ENCODE assay signal across 21 cellular contexts in genomic region chr15:99985878-99986277, GRCh38.
DNase-seq lines count a peak whose midpoint lies in the region; ATAC-seq, FAIRE-seq and TF ChIP-seq lines count a peak whose summit lies in the region.
"Had no signal": no experiment of that assay in that cellular context is flagged by ENCODE, and none has a peak within 500 bp of the region (broad histone marks: within the 10 kb centered on the region; RNA-seq: fewer than 3 reads in every experiment).

No MANE protein-coding gene starts in this region.

- H4K91ac ChIP-seq in neuronal stem cell (ENCODE audit: low read depth, low read length, poor library complexity), result no peak overlapping the region

- no peaks in the 10 kb centered on the region for H3K27me3 ChIP-seq in neuronal stem cell (ENCODE audit: control insufficient read depth in 3 of 3, insufficient read depth in 3 of 3, low read depth in 1 of 3, low read length in 3 of 3)

- no peak overlapping the region for H3K4me3 Mint-ChIP-seq in activated naive CD4-positive, alpha-beta T cell treated with anti-CD3 and anti-CD28 coated beads for 36 hours
- H3K4me3 Mint-ChIP-seq: B cell; CD8-positive, alpha-beta T cell; IgD-negative memory B cell had no signal

- H3K27ac Mint-ChIP-seq in activated naive CD4-positive, alpha-beta T cell treated with anti-CD3 and anti-CD28 coated beads for 36 hours, result no peak overlapping the region
- H3K27ac Mint-ChIP-seq: B cell; CD8-positive, alpha-beta T cell; IgD-negative memory B cell had no signal

- no peak overlapping the region for H2BK120ac ChIP-seq in neuronal stem cell (ENCODE audit: low read depth, low read length)

- no peak overlapping the region for H2AFZ ChIP-seq in neuronal stem cell (ENCODE audit: low read length)

- no peaks in the 10 kb centered on the region for H3K79me1 ChIP-seq in neuronal stem cell (ENCODE audit: low read depth, low read length)

- H3K9me3 ChIP-seq in kidney (ENCODE audit: control insufficient read depth in 1 of 2, low read length in 2 of 2) (no peaks in the 10 kb centered on the region), neuronal stem cell (replicated peaks in 1 of 2; ENCODE audit: control insufficient read depth in 2 of 2, insufficient read depth in 1 of 2, low read depth in 1 of 2, low read length in 2 of 2) (peaks cover 0 to 3% of the 10 kb centered on the region in 2 donors)

- H3K4me1 ChIP-seq in kidney (ENCODE audit: control insufficient read depth in 1 of 2, insufficient read depth in 1 of 2, low read depth in 1 of 2, low read length in 2 of 2), result peaks cover 0 to 4% of the 10 kb centered on the region in 2 donors
- peaks cover 2 to 20% of the 10 kb centered on the region in 2 donors for H3K4me1 ChIP-seq in neuronal stem cell (ENCODE audit: control insufficient read depth in 2 of 2, insufficient read depth in 1 of 2, low read depth in 1 of 2, low read length in 2 of 2)

- no peak overlapping the region for H3K4ac ChIP-seq in neuronal stem cell (ENCODE audit: low read length)

- H3K36me3 ChIP-seq in kidney (ENCODE audit: control insufficient read depth in 1 of 2, insufficient read depth in 2 of 2, low read length in 2 of 2) (no peaks in the 10 kb centered on the region), neuronal stem cell (replicated peaks in 1 of 2; ENCODE audit: control insufficient read depth in 2 of 2, insufficient read depth in 2 of 2, low read length in 2 of 2) (no peaks in the 10 kb centered on the region)

- no peaks in the 10 kb centered on the region for H3K27me3 Mint-ChIP-seq in activated naive CD4-positive, alpha-beta T cell treated with anti-CD3 and anti-CD28 coated beads for 36 hours (ENCODE audit: low read depth)

- intact Hi-C loops in Right ventricle myocardium inferior (cut with DNase I), result no loop called here
- intact Hi-C loops in left cardiac atrium (cut with DNase I), result no loop called here
- intact Hi-C loops in kidney (cut with DNase I), result no loop called here
- intact Hi-C loops in activated naive CD4-positive, alpha-beta T cell treated with anti-CD3 and anti-CD28 coated beads for 36 hours (cut with micrococcal nuclease), result no loop called here

- ATAC-seq in Right ventricle myocardium inferior, result no peak
- no peak for ATAC-seq in left cardiac atrium
- ATAC-seq in GM18861 (IDR thresholded peaks at IDR 0.05; ENCODE audit: unreplicated experiment), result no peak
- ATAC-seq: CD8-positive, alpha-beta T cell had no signal

- H3K27ac ChIP-seq in kidney (ENCODE audit: low read depth in 2 of 2, low read length in 2 of 2) (no peak overlapping the region), neuronal stem cell (replicated peaks; ENCODE audit: low read length) (no peak overlapping the region)
- H3K27ac ChIP-seq: 22Rv1, HL-60, SK-N-MC had no signal

- no peak overlapping the region for H3K18ac ChIP-seq in neuronal stem cell (ENCODE audit: low read length)

- H3K4me1 Mint-ChIP-seq in activated naive CD4-positive, alpha-beta T cell treated with anti-CD3 and anti-CD28 coated beads for 36 hours (ENCODE audit: low read depth), result peaks cover 6% of the 10 kb centered on the region
- H3K4me1 Mint-ChIP-seq: B cell, IgD-negative memory B cell had no signal

- no peak overlapping the region for H3K9ac ChIP-seq in kidney (ENCODE audit: low read length in 2 of 2)
- no peak overlapping the region for H3K9ac ChIP-seq in neuronal stem cell (ENCODE audit: low read depth, low read length, poor library complexity)

- DNase-seq in Right ventricle myocardium inferior (ENCODE audit: missing footprints) (peak; percentile 8), left cardiac atrium (no peak), kidney (peak; percentile 39), neuronal stem cell (ENCODE audit: low spot score) (no peak), GM19239 (ENCODE audit: insufficient read length, low spot score) (no peak)
- no peak for DNase-seq in activated CD4-positive, CD25-positive, alpha-beta regulatory T cell treated with anti-CD3 and anti-CD28 coated beads, Interleukin-2, amount 50 U/mL, for 72 hours
- no peak for DNase-seq in activated naive CD4-positive, alpha-beta T cell treated with anti-CD3 and anti-CD28 coated beads for 36 hours
- DNase-seq: CD8-positive, alpha-beta T cell; DMS79 treated with DMSO at 0.1 percent for 48 hours; NCI-H1417 treated with DMSO at 0.1 percent for 48 hours; NCI-H2029; NCI-H2171; NCI-H774 had no signal

- H3K14ac ChIP-seq in neuronal stem cell (ENCODE audit: low read length), result no peak overlapping the region

- no peak overlapping the region for H4K8ac ChIP-seq in neuronal stem cell (ENCODE audit: low read depth, low read length)

- peaks cover 10% of the 10 kb centered on the region for H3K36me3 Mint-ChIP-seq in activated naive CD4-positive, alpha-beta T cell treated with anti-CD3 and anti-CD28 coated beads for 36 hours (ENCODE audit: low read depth)
- H3K36me3 Mint-ChIP-seq: IgD-negative memory B cell had no signal

- no peak overlapping the region for H3K4me3 ChIP-seq in kidney (ENCODE audit: low read length in 2 of 2)
- H3K4me3 ChIP-seq in neuronal stem cell (ENCODE audit: low read length in 2 of 2), result no peak overlapping the region
- H3K4me3 ChIP-seq: SK-N-MC had no signal

- peaks cover 4% of the 10 kb centered on the region for H3K9me3 Mint-ChIP-seq in activated naive CD4-positive, alpha-beta T cell treated with anti-CD3 and anti-CD28 coated beads for 36 hours
- H3K9me3 Mint-ChIP-seq: CD8-positive, alpha-beta T cell had no signal

- no peak overlapping the region for H3K23ac ChIP-seq in neuronal stem cell (ENCODE audit: low read depth, low read length, poor library complexity)

- no peak overlapping the region for H2BK5ac ChIP-seq in neuronal stem cell (ENCODE audit: low read length)

- CTCF ChIA-PET in activated naive CD4-positive, alpha-beta T cell treated with anti-CD3 and anti-CD28 coated beads for 36 hours (lab: Charles Lee), result no interaction called here

- H2BK12ac ChIP-seq in neuronal stem cell (ENCODE audit: low read length), result peak overlapping the region; percentile 33

- H3K4me2 ChIP-seq in neuronal stem cell (ENCODE audit: insufficient read depth, low read length, poor library complexity, severe bottlenecking), result no peak overlapping the region

- H2AK5ac ChIP-seq in neuronal stem cell (ENCODE audit: low read depth, low read length), result peak overlapping the region; percentile 38

- FAIRE-seq in kidney (lab: Jason Lieb, UNC) (no peak), GM19239 (lab: Jason Lieb, UNC) (no peak)
- FAIRE-seq: G401.6, HTR-8/SVneo had no signal

- WGBS in neuronal stem cell (ENCODE audit: extremely low coverage in 2 of 2, insufficient read length in 2 of 2, insufficient replicate concordance in 1 of 2), 2 donors, result no CpG with 5 or more reads among the region's 4 CpGs

- TF ChIP-seq CTCF in kidney (IDR thresholded peaks at IDR 0.05; ENCODE audit: borderline replicate concordance, extremely low read depth, insufficient read depth), result no peak

- H2BK15ac ChIP-seq in neuronal stem cell (ENCODE audit: low read length), result peak overlapping the region; percentile 39

Comparison
In these comparisons a context has a peak if more than half of its experiments do, and no peak if none do; other contexts are left out.
1. DNase-seq: peak in Right ventricle myocardium inferior (single experiment) and kidney (single experiment); none in left cardiac atrium (single experiment), neuronal stem cell (single experiment), GM19239 (single experiment), activated CD4-positive, CD25-positive, alpha-beta regulatory T cell treated with anti-CD3 and anti-CD28 coated beads, Interleukin-2, amount 50 U/mL, for 72 hours (single experiment) and activated naive CD4-positive, alpha-beta T cell treated with anti-CD3 and anti-CD28 coated beads for 36 hours (single experiment).